Comparison of ENCODE assay signal across 8 cellular contexts in the genomic region with DNA sequence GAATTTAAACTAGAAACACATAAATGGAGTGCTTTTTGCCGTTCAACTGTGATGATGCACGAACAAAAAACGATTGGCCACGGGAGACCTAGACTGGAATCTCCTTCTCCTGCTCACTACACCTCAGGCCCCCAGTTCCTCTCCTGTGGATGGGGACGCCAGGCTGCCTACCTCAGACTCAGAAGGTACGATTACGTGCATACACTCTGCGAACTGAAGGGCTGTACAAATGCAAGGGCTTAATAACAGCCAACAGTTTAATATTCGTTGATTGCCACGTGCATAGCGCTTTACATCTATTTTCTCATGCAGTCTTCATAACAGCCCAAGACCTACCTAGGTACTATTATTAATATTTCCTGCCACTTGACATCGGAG. TPM values are rescaled to one million over a fixed set of nuclear protein-coding genes. Genes with fewer than 3 reads are reported as not detected.
DNase-seq lines count a peak whose midpoint lies in the region; ATAC-seq, FAIRE-seq and TF ChIP-seq lines count a peak whose summit lies in the region.

No MANE protein-coding gene starts in this region.

- H2AFZ ChIP-seq in astrocyte (ENCODE audit: low read depth, low read length), result peak overlapping the region; percentile 92
- peak overlapping the region; percentile 87 for H2AFZ ChIP-seq in HepG2 (ENCODE audit: low read length)

- ATAC-seq in HepG2 (peak; percentile 63), left colon (no peak)

- 2% methylated on average over 11 of the region's 12 CpGs for WGBS in HepG2 (ENCODE audit: low lambda C conversion rate)

- in situ Hi-C loops in HepG2 (cut with HindIII; ENCODE audit: extremely low pct_ligation_motif_present, low pct_unique_long_range_greater_than_20kb), result no loop called here

- H4K20me1 ChIP-seq in astrocyte (ENCODE audit: insufficient read depth, low read length), result no peaks in the 10 kb centered on the region
- no peaks in the 10 kb centered on the region for H4K20me1 ChIP-seq in HepG2 (ENCODE audit: insufficient read depth, low read length)

- H3K4me3 Mint-ChIP-seq in activated naive CD4-positive, alpha-beta T cell treated with anti-CD3 and anti-CD28 coated beads for 36 hours, result peak overlapping the region; percentile 82
- H3K4me3 Mint-ChIP-seq in astrocyte (ENCODE audit: unreplicated experiment) (peak overlapping the region; percentile 92), type B pancreatic cell (peak overlapping the region; percentile 92)

- H3K4me3 ChIP-seq in astrocyte (ENCODE audit: insufficient read depth, low read depth, low read length), result peak overlapping the region; percentile 83
- H3K4me3 ChIP-seq in HepG2 (replicated peaks in 1 of 3; ENCODE audit: insufficient read depth in 1 of 3, low read depth in 2 of 3, low read length in 3 of 3), result peak overlapping the region; percentile 63 to 84 (median 66)

- H3K4me2 ChIP-seq in astrocyte (ENCODE audit: low read length) (peak overlapping the region; percentile 91), HepG2 (ENCODE audit: low read depth, low read length) (peak overlapping the region; percentile 97)

- no peak for FAIRE-seq in astrocyte (lab: Jason Lieb, UNC)
- no peak for FAIRE-seq in HepG2 (lab: Jason Lieb, UNC)

- no TSS peak for BruUV-seq in HepG2 (replicated peaks; lab: Mats Ljungman, UMichigan)

- H3K9ac ChIP-seq in astrocyte (ENCODE audit: low read length) (peak overlapping the region; percentile 87), HepG2 (ENCODE audit: insufficient read depth, low read depth, low read length) (peak overlapping the region; percentile 68)

- H3K27me3 Mint-ChIP-seq in activated naive CD4-positive, alpha-beta T cell treated with anti-CD3 and anti-CD28 coated beads for 36 hours (ENCODE audit: low read depth), result no peaks in the 10 kb centered on the region
- H3K27me3 Mint-ChIP-seq in astrocyte (ENCODE audit: low read depth, unreplicated experiment), result peaks cover 6% of the 10 kb centered on the region
- no peaks in the 10 kb centered on the region for H3K27me3 Mint-ChIP-seq in type B pancreatic cell

- peaks cover 3% of the 10 kb centered on the region for H3K4me1 ChIP-seq in astrocyte (ENCODE audit: insufficient read depth, low read length)
- peaks cover 34% of the 10 kb centered on the region for H3K4me1 ChIP-seq in HepG2 (ENCODE audit: insufficient read depth, low read length)

- intact Hi-C loops in activated naive CD4-positive, alpha-beta T cell treated with anti-CD3 and anti-CD28 coated beads for 36 hours (cut with micrococcal nuclease), result loop anchor here (1.0 to 2.0 kb wide), 3 partner anchors 27 to 248 kb away; a partner anchor contains a TSS
- intact Hi-C loops in HepG2 (cut with micrococcal nuclease; ENCODE audit: unreplicated experiment), result no loop called here
- intact Hi-C loops in left colon (cut with DNase I, micrococcal nuclease), result no loop called here

- H3K9me3 ChIP-seq in astrocyte (ENCODE audit: insufficient read depth, low read depth, low read length) (no peaks in the 10 kb centered on the region), HepG2 (ENCODE audit: low read length) (no peaks in the 10 kb centered on the region)

- no peaks in the 10 kb centered on the region for H3K36me3 ChIP-seq in astrocyte (ENCODE audit: insufficient read depth, low read length)
- no peaks in the 10 kb centered on the region for H3K36me3 ChIP-seq in HepG2 (replicated peaks in 1 of 2; ENCODE audit: control insufficient read depth in 1 of 2, insufficient read depth in 2 of 2, low read length in 2 of 2)

- H3K36me3 Mint-ChIP-seq in activated naive CD4-positive, alpha-beta T cell treated with anti-CD3 and anti-CD28 coated beads for 36 hours (ENCODE audit: low read depth), result no peaks in the 10 kb centered on the region
- H3K36me3 Mint-ChIP-seq in astrocyte (ENCODE audit: low read depth, unreplicated experiment) (no peaks in the 10 kb centered on the region), type B pancreatic cell (no peaks in the 10 kb centered on the region)

- no peak for TF ChIP-seq EP300 in HepG2 (IDR thresholded peaks at IDR 0.05; ENCODE audit: low read depth in 2 of 2, low read length in 2 of 2)
- TF ChIP-seq EP300 in HepG2 (CRISPR knock-in tag; IDR thresholded peaks at IDR 0.05; ENCODE audit: borderline replicate concordance), result no peak

- peaks cover 5% of the 10 kb centered on the region for H3K79me2 ChIP-seq in astrocyte (ENCODE audit: insufficient read depth, low read length)
- H3K79me2 ChIP-seq in HepG2 (ENCODE audit: insufficient read depth, low read length), result no peaks in the 10 kb centered on the region

- no peak for DNase-seq in activated naive CD4-positive, alpha-beta T cell treated with anti-CD3 and anti-CD28 coated beads for 36 hours
- no peak for DNase-seq in activated naive CD4-positive, alpha-beta T cell (lab: John Stamatoyannopoulos, UW)
- DNase-seq in astrocyte (ENCODE audit: low read depth) (no peak), HepG2 (ENCODE audit: low spot score) (no peak), type B pancreatic cell (ENCODE audit: extremely low spot score, unreplicated experiment) (no peak), GM10266 (ENCODE audit: extremely low spot score) (no peak), left colon (no peak), HEK293T (ENCODE audit: extremely low spot score) (no peak)

- peaks cover 20% of the 10 kb centered on the region for H3K4me1 Mint-ChIP-seq in activated naive CD4-positive, alpha-beta T cell treated with anti-CD3 and anti-CD28 coated beads for 36 hours (ENCODE audit: low read depth)
- peaks cover 3% of the 10 kb centered on the region for H3K4me1 Mint-ChIP-seq in astrocyte (ENCODE audit: low read depth, unreplicated experiment)
- H3K4me1 Mint-ChIP-seq in type B pancreatic cell (ENCODE audit: unreplicated experiment), result peaks cover 9% of the 10 kb centered on the region

- no peak for TF ChIP-seq CTCF in astrocyte (IDR thresholded peaks at IDR 0.05; ENCODE audit: insufficient read depth, low read depth, low read length)
- TF ChIP-seq CTCF in HepG2 (CRISPR knock-in tag; IDR thresholded peaks at IDR 0.05), result no peak
- TF ChIP-seq CTCF in type B pancreatic cell (conservative IDR thresholded peaks at IDR 0.05), result no peak
- TF ChIP-seq CTCF in GM10266 (IDR thresholded peaks at IDR 0.05; ENCODE audit: control insufficient read depth, insufficient read depth, low read depth, missing control alignments), result no peak

- POLR2A ChIA-PET in HepG2 (lab: Yijun Ruan, JAX), result interaction anchor here (0.7 to 2.2 kb wide), 3 partner anchors 247 to 291 kb away, joined by 3 to 16 read pairs (median 5); a partner anchor contains a TSS
- POLR2A ChIA-PET in HEK293T (lab: Yijun Ruan, JAX), result interaction anchor here (0.7 to 1.6 kb wide), 14 partner anchors 9 to 587 kb away, joined by 3 to 8 read pairs (median 4); a partner anchor contains a TSS

- CTCF ChIA-PET in activated naive CD4-positive, alpha-beta T cell treated with anti-CD3 and anti-CD28 coated beads for 36 hours (lab: Charles Lee), result interaction anchor here (0.5 to 2.9 kb wide), 6 partner anchors 12 to 306 kb away, joined by 3 to 14 read pairs (median 6); no protein-coding TSS in a partner anchor
- CTCF ChIA-PET in HepG2 (lab: Yijun Ruan, JAX; ENCODE audit: low intra/inter-chr PET ratio, low total read pairs) (no interaction called here), HEK293T (lab: Yijun Ruan, JAX) (interaction anchor here (1.3 kb wide), 2 partner anchors 9 to 287 kb away, joined by 3 to 5 read pairs; a partner anchor contains a TSS)

- no peak for TF ChIP-seq RAD21 in HepG2 (CRISPR knock-in tag; IDR thresholded peaks at IDR 0.05)

- H3K9me3 Mint-ChIP-seq in activated naive CD4-positive, alpha-beta T cell treated with anti-CD3 and anti-CD28 coated beads for 36 hours, result no peaks in the 10 kb centered on the region
- H3K9me3 Mint-ChIP-seq in astrocyte (ENCODE audit: unreplicated experiment) (no peaks in the 10 kb centered on the region), type B pancreatic cell (no peaks in the 10 kb centered on the region)

- H3K27ac ChIP-seq in astrocyte (ENCODE audit: low read depth, low read length) (no peak overlapping the region), HepG2 (ENCODE audit: extremely low read length, insufficient read depth, low read length) (peak overlapping the region; percentile 48)

- no peak overlapping the region for H3K27ac Mint-ChIP-seq in activated naive CD4-positive, alpha-beta T cell treated with anti-CD3 and anti-CD28 coated beads for 36 hours
- H3K27ac Mint-ChIP-seq in astrocyte (ENCODE audit: unreplicated experiment) (peak overlapping the region; percentile 12), type B pancreatic cell (peak overlapping the region; percentile 71)

- no peak for TF ChIP-seq POLR2A in HepG2 (IDR thresholded peaks at IDR 0.05; ENCODE audit: insufficient read depth in 1 of 2, low read depth in 2 of 2, low read length in 2 of 2)

- H3K27me3 ChIP-seq in astrocyte (ENCODE audit: insufficient read depth, low read length) (no peaks in the 10 kb centered on the region), HepG2 (ENCODE audit: control insufficient read depth in 1 of 2, insufficient read depth in 2 of 2, low read length in 2 of 2) (peaks cover 0 to 4% of the 10 kb centered on the region in 2 experiments; a peak in 3 of 5 replicates)

RNA-seq across cellular contexts. Expression of a gene that starts 0.5 kb away (rescaled TPM):
- 1 to 10 TPM; 3.6 to 3.9 TPM for total RNA-seq in activated naive CD4-positive, alpha-beta T cell treated with anti-CD3 and anti-CD28 coated beads for 36 hours
- total RNA-seq in astrocyte, result 5.2 and 7.1 TPM in 2 replicates
- 3.2 and 4.4 TPM in 2 replicates for total RNA-seq in HepG2 (2016; rRNA removed; fragmentation: Illumina TruSeq; extraction: Trizol)
- 2.7 and 3.0 TPM in 2 replicates for total RNA-seq in HepG2 (2016; cell fraction: cytosol; rRNA removed; fragmentation: Illumina TruSeq; extraction: Trizol; ENCODE audit: low read depth)
- total RNA-seq in HepG2 (2016; cell fraction: insoluble cytoplasmic fraction; rRNA removed; fragmentation: Illumina TruSeq; extraction: Trizol), result 3.0 and 3.8 TPM in 2 replicates
- total RNA-seq in HepG2 (2016; cell fraction: membrane; rRNA removed; fragmentation: Illumina TruSeq; extraction: Trizol), result 3.9 and 4.8 TPM in 2 replicates
- total RNA-seq in HepG2 (2016; cell fraction: nucleus; rRNA removed; fragmentation: Illumina TruSeq; extraction: Trizol), result 3.3 and 4.0 TPM in 2 replicates
- 1.4 and 2.2 TPM in 2 replicates for polyA plus RNA-seq in HepG2 (2011; rRNA removed)
- polyA plus RNA-seq in HepG2 (2011; cell fraction: cytosol; rRNA removed), result 1.1 and 2.0 TPM in 2 replicates
- 0.93 and 2.3 TPM in 2 replicates for polyA plus RNA-seq in HepG2 (2011; cell fraction: nucleus; rRNA removed)
- polyA plus RNA-seq in HepG2 (2012), result 1.1 and 1.8 TPM in 2 replicates
- 4.8 and 5.1 TPM in 2 replicates for polyA plus RNA-seq in HepG2 (2016; cell fraction: cytosol; fragmentation: Illumina TruSeq; extraction: Trizol; ENCODE audit: low read depth)
- polyA plus RNA-seq in HepG2 (2016; cell fraction: insoluble cytoplasmic fraction; fragmentation: Illumina TruSeq; extraction: Trizol; ENCODE audit: low read depth), result 2.6 and 3.1 TPM in 2 replicates
- polyA plus RNA-seq in HepG2 (2016; cell fraction: membrane; fragmentation: Illumina TruSeq; extraction: Trizol; ENCODE audit: low read depth), result 3.6 and 4.0 TPM in 2 replicates
- 4.9 and 5.6 TPM in 2 replicates for polyA plus RNA-seq in HepG2 (2016; cell fraction: nucleus; fragmentation: Illumina TruSeq; extraction: Trizol; ENCODE audit: insufficient read depth, low read depth)
- polyA minus RNA-seq in HepG2 (2011; rRNA and poly(A)+ RNA removed; ENCODE audit: low replicate concordance), result 2.0 and 2.2 TPM in 2 replicates
- 1.8 and 2.2 TPM in 2 replicates for polyA minus RNA-seq in HepG2 (2011; cell fraction: cytosol; rRNA and poly(A)+ RNA removed)
- polyA minus RNA-seq in HepG2 (2011; cell fraction: nucleus; rRNA and poly(A)+ RNA removed), result 3.2 and 4.6 TPM in 2 replicates
- total RNA-seq in type B pancreatic cell (ENCODE audit: low replicate concordance), result 6.7 and 15.5 TPM in 2 replicates
- 1 to 10 TPM; 3.4 to 3.8 TPM for total RNA-seq in left colon
